17 cellular contexts compared by ENCODE assay signal in the genomic region with DNA sequence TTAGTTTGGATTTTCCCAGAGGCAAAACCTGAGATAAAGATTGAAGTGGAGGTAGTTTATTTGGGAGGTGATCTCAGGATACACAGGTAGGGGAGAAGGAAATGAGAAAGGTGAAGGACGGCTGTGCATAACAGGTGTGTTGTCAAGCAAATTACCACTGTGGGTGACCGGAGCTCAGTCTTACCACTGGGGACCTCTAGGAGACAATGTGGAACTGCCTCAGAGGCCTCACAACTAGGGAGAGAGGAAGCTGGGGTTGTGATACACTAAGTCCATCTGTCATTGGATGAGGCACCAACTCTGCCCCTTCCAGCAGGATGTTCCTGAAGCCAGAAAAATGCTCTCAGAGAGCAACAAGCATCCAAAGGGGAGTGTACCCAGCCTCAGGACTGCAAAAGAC. TPM values are rescaled to one million over a fixed set of nuclear protein-coding genes. Genes with fewer than 3 reads are reported as not detected.
"Had no signal": no experiment of that assay in that cellular context is flagged by ENCODE, and none has a peak within 500 bp of the region (broad histone marks: within the 10 kb centered on the region; RNA-seq: fewer than 3 reads in every experiment).

No MANE protein-coding gene starts in this region.

- DNase-seq: activated CD4-positive, alpha-beta memory T cell treated with anti-CD3 and anti-CD28 coated beads for 36 hours; activated CD8-positive, alpha-beta memory T cell treated with anti-CD3 and anti-CD28 coated beads, Interleukin-2, amount 10 ng/mL, durations not matched to agents 7 days and 5 days; activated effector memory CD4-positive, alpha-beta T cell treated with Interleukin-2 at 50 U/mL for 16 hours; activated naive CD4-positive, alpha-beta T cell treated with anti-CD3 and anti-CD28 coated beads, Interleukin-2, amount 50 U/mL, for 16 hours; activated T-cell treated with anti-CD3 and anti-CD28 coated beads, Interleukin-2, amount 50 U/mL, for 24 hours; heart right ventricle; naive B cell had no signal

- ATAC-seq: activated CD8-positive, alpha-beta memory T cell treated with anti-CD3 and anti-CD28 coated beads, Interleukin-2, amount 10 ng/mL, durations not matched to agents 7 days and 5 days; gastroesophageal sphincter; heart right ventricle; left lobe of liver; stimulated activated effector memory CD8-positive, alpha-beta T cell treated with anti-CD3 and anti-CD28 coated beads, Interleukin-12 subunit alpha, Interleukin-12 subunit beta, amount 100 ng/mL, for 72 hours had no signal

- FAIRE-seq: colon, endometrium, keratinocyte had no signal

- H3K9me3 Mint-ChIP-seq: activated CD4-positive, alpha-beta memory T cell treated with anti-CD3 and anti-CD28 coated beads for 36 hours; activated T-cell treated with anti-CD3 and anti-CD28 coated beads, Interleukin-2, amount 50 U/mL, for 24 hours; naive B cell; neural progenitor cell; stimulated activated effector memory CD8-positive, alpha-beta T cell treated with anti-CD3 and anti-CD28 coated beads, Interleukin-12 subunit alpha, Interleukin-12 subunit beta, amount 100 ng/mL, for 72 hours had no signal

- H3K4me1 ChIP-seq: gastroesophageal sphincter, parathyroid adenoma had no signal

- H3K4me1 Mint-ChIP-seq: activated CD8-positive, alpha-beta memory T cell treated with anti-CD3 and anti-CD28 coated beads, Interleukin-2, amount 10 ng/mL, durations not matched to agents 7 days and 5 days; naive B cell; stimulated activated effector memory CD8-positive, alpha-beta T cell treated with anti-CD3 and anti-CD28 coated beads, Interleukin-12 subunit alpha, Interleukin-12 subunit beta, amount 100 ng/mL, for 72 hours had no signal

- H3K27me3 ChIP-seq: cardiac muscle cell, neural progenitor cell had no signal

- H3K27ac ChIP-seq: cardiac muscle cell, gastroesophageal sphincter, heart right ventricle, neural progenitor cell, parathyroid adenoma had no signal

- H3K27me3 Mint-ChIP-seq: activated T-cell treated with anti-CD3 and anti-CD28 coated beads, Interleukin-2, amount 50 U/mL, for 24 hours had no signal

- H3K9me3 ChIP-seq: gastroesophageal sphincter, heart right ventricle had no signal

- H3K4me3 ChIP-seq: cardiac muscle cell, gastroesophageal sphincter, heart right ventricle, neural progenitor cell had no signal

- H3K4me3 Mint-ChIP-seq: activated CD4-positive, alpha-beta memory T cell treated with anti-CD3 and anti-CD28 coated beads for 36 hours; activated CD8-positive, alpha-beta memory T cell treated with anti-CD3 and anti-CD28 coated beads, Interleukin-2, amount 10 ng/mL, durations not matched to agents 7 days and 5 days; activated T-cell treated with anti-CD3 and anti-CD28 coated beads, Interleukin-2, amount 50 U/mL, for 24 hours; naive B cell; neural progenitor cell; stimulated activated effector memory CD8-positive, alpha-beta T cell treated with anti-CD3 and anti-CD28 coated beads, Interleukin-12 subunit alpha, Interleukin-12 subunit beta, amount 100 ng/mL, for 72 hours had no signal

- H3K36me3 Mint-ChIP-seq: activated CD4-positive, alpha-beta memory T cell treated with anti-CD3 and anti-CD28 coated beads for 36 hours; activated CD8-positive, alpha-beta memory T cell treated with anti-CD3 and anti-CD28 coated beads, Interleukin-2, amount 10 ng/mL, durations not matched to agents 7 days and 5 days; naive B cell; neural progenitor cell; stimulated activated effector memory CD8-positive, alpha-beta T cell treated with anti-CD3 and anti-CD28 coated beads, Interleukin-12 subunit alpha, Interleukin-12 subunit beta, amount 100 ng/mL, for 72 hours had no signal

- H3K36me3 ChIP-seq: cardiac muscle cell, gastroesophageal sphincter, heart right ventricle, neural progenitor cell had no signal

- H3K27ac Mint-ChIP-seq: activated CD4-positive, alpha-beta memory T cell treated with anti-CD3 and anti-CD28 coated beads for 36 hours; activated CD8-positive, alpha-beta memory T cell treated with anti-CD3 and anti-CD28 coated beads, Interleukin-2, amount 10 ng/mL, durations not matched to agents 7 days and 5 days; activated T-cell treated with anti-CD3 and anti-CD28 coated beads, Interleukin-2, amount 50 U/mL, for 24 hours; naive B cell; neural progenitor cell; stimulated activated effector memory CD8-positive, alpha-beta T cell treated with anti-CD3 and anti-CD28 coated beads, Interleukin-12 subunit alpha, Interleukin-12 subunit beta, amount 100 ng/mL, for 72 hours had no signal

RNA-seq across cellular contexts. Expression of a gene that starts 32.6 kb away (rescaled TPM):
- total RNA-seq: activated CD4-positive, alpha-beta memory T cell treated with anti-CD3 and anti-CD28 coated beads for 36 hours; activated CD8-positive, alpha-beta memory T cell treated with anti-CD3 and anti-CD28 coated beads, Interleukin-2, amount 10 ng/mL, durations not matched to agents 7 days and 5 days; lung microvascular endothelial cell had no signal
- polyA plus RNA-seq: cardiac muscle cell, keratinocyte had no signal
